Comparison of ENCODE assay signal across 9 cellular contexts in the genomic region with DNA sequence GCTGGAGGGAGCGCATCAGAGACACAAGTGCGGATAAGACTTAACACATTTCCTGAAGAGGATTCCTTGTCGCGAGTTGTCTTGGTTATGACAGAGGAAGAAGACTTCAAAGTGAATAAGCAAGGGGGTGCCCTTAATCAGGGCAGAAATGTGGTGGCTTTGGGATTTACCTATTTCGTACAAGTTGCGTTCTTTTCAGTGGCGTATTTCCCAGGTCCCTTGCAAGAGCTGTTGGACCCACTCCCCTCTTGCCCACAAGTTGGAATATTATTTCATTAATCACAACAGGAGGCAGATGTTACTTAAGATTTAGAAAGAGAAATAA.
DNase-seq lines count a peak whose midpoint lies in the region; ATAC-seq, FAIRE-seq and TF ChIP-seq lines count a peak whose summit lies in the region.
"Had no signal": no experiment of that assay in that cellular context is flagged by ENCODE, and none has a peak within 500 bp of the region (broad histone marks: within the 10 kb centered on the region; RNA-seq: fewer than 3 reads in every experiment).

No MANE protein-coding gene starts in this region.

- POLR2A ChIA-PET in BJ (lab: Charles Lee) (interaction anchor here (0.7 kb wide), 1 partner anchor 1568 kb away, joined by 4 read pairs; no protein-coding TSS in a partner anchor), T-cell (lab: Charles Lee) (no interaction called here)

- peak overlapping the region; percentile 45 for H3K4me3 ChIP-seq in BJ (ENCODE audit: low read depth, low read length)
- peak overlapping the region; percentile 84 for H3K4me3 ChIP-seq in HUES48 (ENCODE audit: low read depth, low read length)

- no peak for ATAC-seq in T-cell (replicated peaks in 1 of 4)

- H3K36me3 Mint-ChIP-seq in endothelial cell (ENCODE audit: low read depth, unreplicated experiment) (peaks cover 2% of the 10 kb centered on the region), neural crest cell (ENCODE audit: low read depth) (no peaks in the 10 kb centered on the region), T-cell (no peaks in the 10 kb centered on the region)

- H3K27ac Mint-ChIP-seq in endothelial cell (ENCODE audit: unreplicated experiment): peak overlapping the region; percentile 96
- no peak overlapping the region for H3K27ac Mint-ChIP-seq in neural crest cell (ENCODE audit: unreplicated experiment)
- H3K27ac Mint-ChIP-seq in T-cell: no peak overlapping the region
- H3K27ac Mint-ChIP-seq: activated T-cell treated with anti-CD3 and anti-CD28 coated beads, Interleukin-2, amount 50 U/mL, for 24 hours had no signal

- H3K9me3 Mint-ChIP-seq in endothelial cell (ENCODE audit: unreplicated experiment): no peaks in the 10 kb centered on the region
- H3K9me3 Mint-ChIP-seq in neural crest cell: no peaks in the 10 kb centered on the region
- peaks cover 0 to 2% (median 0%) of the 10 kb centered on the region in 3 donors for H3K9me3 Mint-ChIP-seq in T-cell
- H3K9me3 Mint-ChIP-seq: activated T-cell treated with anti-CD3 and anti-CD28 coated beads, Interleukin-2, amount 50 U/mL, for 24 hours had no signal

- no peak for TF ChIP-seq CTCF in BJ (IDR thresholded peaks at IDR 0.05; ENCODE audit: insufficient read depth, low read depth, low read length)
- no peak for TF ChIP-seq CTCF in endothelial cell (IDR thresholded peaks at IDR 0.05; ENCODE audit: unreplicated experiment)
- no peak for TF ChIP-seq CTCF in neural crest cell (conservative IDR thresholded peaks at IDR 0.05)

- peaks cover 21% of the 10 kb centered on the region for H3K4me1 ChIP-seq in HUES48 (ENCODE audit: control insufficient read depth, insufficient read depth, low read length)

- DNase-seq in BJ (ENCODE audit: low read depth) (no peak), endothelial cell (ENCODE audit: low spot score) (no peak), neural crest cell (ENCODE audit: low read depth, low spot score) (no peak), T-cell (no peak), NCI-H345 (lab: John Stamatoyannopoulos, UW) (no peak), H54 (ENCODE audit: insufficient read length, low spot score) (no peak), NCI-H2029 (lab: John Stamatoyannopoulos, UW) (no peak)
- DNase-seq: activated T-cell treated with anti-CD3 and anti-CD28 coated beads, Interleukin-2, amount 50 U/mL, for 24 hours had no signal

- H3K27me3 Mint-ChIP-seq in endothelial cell (ENCODE audit: unreplicated experiment) (peaks cover 4% of the 10 kb centered on the region), neural crest cell (ENCODE audit: low read depth) (no peaks in the 10 kb centered on the region), T-cell (peaks cover 12 to 16% of the 10 kb centered on the region in 2 donors)

- H3K36me3 ChIP-seq in BJ (ENCODE audit: control insufficient read depth, insufficient read depth, low read length) (no peaks in the 10 kb centered on the region), HUES48 (ENCODE audit: control insufficient read depth, insufficient read depth, low read length) (no peaks in the 10 kb centered on the region)

- no peak for TF ChIP-seq POLR2A in H54 (IDR thresholded peaks at IDR 0.05; ENCODE audit: low read depth, low read length)

- H3K4me1 Mint-ChIP-seq in endothelial cell (ENCODE audit: unreplicated experiment) (peaks cover 56% of the 10 kb centered on the region), neural crest cell (peaks cover 31% of the 10 kb centered on the region), T-cell (peaks cover 3 to 4% (median 3%) of the 10 kb centered on the region in 3 donors)

- peak overlapping the region; percentile 90 for H3K4me3 Mint-ChIP-seq in endothelial cell (ENCODE audit: unreplicated experiment)
- peak overlapping the region; percentile 79 for H3K4me3 Mint-ChIP-seq in neural crest cell
- H3K4me3 Mint-ChIP-seq in T-cell: no peak overlapping the region
- H3K4me3 Mint-ChIP-seq: activated T-cell treated with anti-CD3 and anti-CD28 coated beads, Interleukin-2, amount 50 U/mL, for 24 hours had no signal

- H3K27me3 ChIP-seq in BJ (ENCODE audit: control insufficient read depth, insufficient read depth, low read length) (no peaks in the 10 kb centered on the region), HUES48 (ENCODE audit: control insufficient read depth, insufficient read depth, low read length) (peaks cover 18% of the 10 kb centered on the region)

- H3K27ac ChIP-seq in HUES48 (ENCODE audit: low read depth, low read length): no peak overlapping the region

- CTCF ChIA-PET in BJ (lab: Yijun Ruan, JAX) (interaction anchor here (0.8 to 1.5 kb wide), 5 partner anchors 9 to 27 kb away, joined by 3 to 6 read pairs (median 3); no protein-coding TSS in a partner anchor), T-cell (lab: Charles Lee) (no interaction called here)

- peak overlapping the region; percentile 79; the same call in 1 of the 2 replicates for H3K9ac ChIP-seq in HUES48 (ENCODE audit: low read depth, low read length)

- H3K9me3 ChIP-seq in HUES48 (ENCODE audit: control insufficient read depth, insufficient read depth, low read length): no peaks in the 10 kb centered on the region

- no peak for FAIRE-seq in H54 (lab: Jason Lieb, UNC)

Comparison
In these comparisons a context has a peak if more than half of its experiments do, and no peak if none do; other contexts are left out.
1. H3K4me3 Mint-ChIP-seq: peak in endothelial cell (single experiment) and neural crest cell (single experiment); none in T-cell (0 of 3).